Comparison of ENCODE assay signal across 8 cellular contexts in genomic region chr1:53947172-53947835, GRCh38. TPM values are rescaled to one million over a fixed set of nuclear protein-coding genes. Genes with fewer than 3 reads are reported as not detected.
DNase-seq lines count a peak whose midpoint lies in the region; ATAC-seq, FAIRE-seq and TF ChIP-seq lines count a peak whose summit lies in the region.

No MANE protein-coding gene starts in this region.

- FAIRE-seq in A549 (lab: Jason Lieb, UNC) = no peak

- BruUV-seq in MCF 10A (replicated peaks; lab: Mats Ljungman, UMichigan) = no TSS peak

- no peaks in the 10 kb centered on the region for H3K27me3 Mint-ChIP-seq in MCF 10A (ENCODE audit: insufficient read depth, unreplicated experiment)

- peak overlapping the region; percentile 93 to 96 for H3K27ac ChIP-seq in A549
- no peak overlapping the region for H3K27ac ChIP-seq in HUES48 (ENCODE audit: low read depth, low read length)
- H3K27ac ChIP-seq in mucosa of rectum (ENCODE audit: low read depth in 2 of 2, low read length in 2 of 2) = no peak overlapping the region

- peak overlapping the region; percentile 72 for H3K4me3 ChIP-seq in A549
- peak overlapping the region; percentile 87 for H3K4me3 ChIP-seq in HUES48 (ENCODE audit: low read depth, low read length)
- H3K4me3 ChIP-seq in mucosa of rectum (ENCODE audit: low read length in 2 of 2) = peak overlapping the region; percentile 72 to 81

- DNase-seq in A549 (ENCODE audit: low read depth in 1 of 2, low spot score in 1 of 2) (no peak), MCF 10A (ENCODE audit: unreplicated experiment) (no peak), NCI-H774 (lab: John Stamatoyannopoulos, UW) (no peak), left lobe of liver (ENCODE audit: low spot score) (no peak), sciatic nerve (ENCODE audit: low spot score) (no peak)

- no peak for TF ChIP-seq POLR2A in A549 (IDR thresholded peaks at IDR 0.05; ENCODE audit: low read length)

- POLR2A ChIA-PET in A549 (lab: Yijun Ruan, JAX) = no interaction called here
- POLR2A ChIA-PET in MCF 10A (lab: Yijun Ruan, JAX) = interaction anchor here (0.7 to 2.0 kb wide), 5 partner anchors 9 to 105 kb away, joined by 4 to 17 read pairs (median 6); partner anchors contain the start of genes TMEM59 and YIPF1

- H3K36me3 ChIP-seq in HUES48 (ENCODE audit: control insufficient read depth, insufficient read depth, low read length) (peaks cover 15% of the 10 kb centered on the region), mucosa of rectum (ENCODE audit: control insufficient read depth in 2 of 2, insufficient read depth in 2 of 2, low read length in 2 of 2) (peaks cover 4 to 6% of the 10 kb centered on the region in 2 donors)

- H3K9me3 ChIP-seq in A549 (no peaks in the 10 kb centered on the region), HUES48 (ENCODE audit: control insufficient read depth, insufficient read depth, low read length) (no peaks in the 10 kb centered on the region), mucosa of rectum (ENCODE audit: control insufficient read depth in 2 of 2, low read length in 2 of 2) (no peaks in the 10 kb centered on the region)

- CTCF ChIA-PET in A549 (lab: Yijun Ruan, JAX) = interaction anchor here (0.6 to 5.6 kb wide), 7 partner anchors 9 to 87 kb away, joined by 3 to 45 read pairs (median 20); partner anchors contain the start of gene DIO1
- CTCF ChIA-PET in MCF 10A (lab: Yijun Ruan, JAX) = interaction anchor here (0.6 to 5.9 kb wide), 14 partner anchors 9 to 1179 kb away, joined by 3 to 59 read pairs (median 4); no protein-coding TSS in a partner anchor

- H3K27me3 ChIP-seq in HUES48 (ENCODE audit: control insufficient read depth, insufficient read depth, low read length) = no peaks in the 10 kb centered on the region
- H3K27me3 ChIP-seq in mucosa of rectum (ENCODE audit: control insufficient read depth in 2 of 2, insufficient read depth in 2 of 2, low read length in 2 of 2) = no peaks in the 10 kb centered on the region

- no peak for TF ChIP-seq EP300 in A549 (IDR thresholded peaks at IDR 0.05)

- WGBS in A549 (ENCODE audit: missing lambda C conversion rate) = 57% methylated on average over 6 of the region's 6 CpGs

- peaks cover 36% of the 10 kb centered on the region for H3K4me1 Mint-ChIP-seq in MCF 10A (ENCODE audit: insufficient read depth, unreplicated experiment)

- ATAC-seq in A549 (no peak), HG02642 (IDR thresholded peaks at IDR 0.05; ENCODE audit: poor library complexity, unreplicated experiment) (no peak), left lobe of liver (no peak), sciatic nerve (no peak)

- H3K27ac Mint-ChIP-seq in MCF 10A (ENCODE audit: low read depth, unreplicated experiment) = peak overlapping the region; percentile 75

- H3K9ac ChIP-seq in HUES48 (ENCODE audit: low read depth, low read length) (no peak overlapping the region), mucosa of rectum (ENCODE audit: low read depth in 1 of 2, low read length in 2 of 2) (no peak overlapping the region)

- peak overlapping the region; percentile 85 for H3K4me3 Mint-ChIP-seq in MCF 10A (ENCODE audit: unreplicated experiment)

- H3K4me2 ChIP-seq in A549 = peak overlapping the region; percentile 95

- intact Hi-C loops in MCF 10A (cut with micrococcal nuclease) = no loop called here
- intact Hi-C loops in sciatic nerve (cut with DNase I) = no loop called here

- H3K4me1 ChIP-seq in A549 (peaks cover 9% of the 10 kb centered on the region; the same call in 2 of the 3 replicates), HUES48 (ENCODE audit: control insufficient read depth, insufficient read depth, low read length) (peaks cover 26% of the 10 kb centered on the region), mucosa of rectum (ENCODE audit: control insufficient read depth in 2 of 2, insufficient read depth in 2 of 2, low read length in 2 of 2) (peaks cover 6 to 8% of the 10 kb centered on the region in 2 donors)

- TF ChIP-seq RAD21 in A549 (conservative IDR thresholded peaks at IDR 0.05 in 1 of 2, IDR thresholded peaks at IDR 0.05 in 1 of 2) = no peak

- no peak for TF ChIP-seq CTCF in A549 (IDR thresholded peaks at IDR 0.05)
- no peak for TF ChIP-seq CTCF in MCF 10A (IDR thresholded peaks at IDR 0.05; ENCODE audit: unreplicated experiment)

- peaks cover 19% of the 10 kb centered on the region for H3K36me3 Mint-ChIP-seq in MCF 10A (ENCODE audit: insufficient read depth, unreplicated experiment)

- no peaks in the 10 kb centered on the region for H3K9me3 Mint-ChIP-seq in MCF 10A (ENCODE audit: unreplicated experiment)

TF ChIP-seq in A549, 52 proteins besides CTCF, POLR2A, EP300 and RAD21 (continues in another document):
- TF ChIP-seq HOXB13 (CRISPR knock-in tag; IDR thresholded peaks at IDR 0.05; ENCODE audit: low read depth) (no peak), BHLHE40 (IDR thresholded peaks at IDR 0.05; ENCODE audit: low read depth, low read length) (no peak), CBX2 (IDR thresholded peaks at IDR 0.05; ENCODE audit: borderline replicate concordance, low read depth) (no peak), MAX (IDR thresholded peaks at IDR 0.05) (no peak), EHMT2 (IDR thresholded peaks at IDR 0.05; ENCODE audit: low read depth) (no peak), ESRRA (IDR thresholded peaks at IDR 0.05; ENCODE audit: borderline replicate concordance, low read length) (no peak), RNF2 (IDR thresholded peaks at IDR 0.05; ENCODE audit: borderline replicate concordance, low read depth) (no peak), MAFK (IDR thresholded peaks at IDR 0.05; ENCODE audit: partially characterized antibody) (no peak), SMC3 (IDR thresholded peaks at IDR 0.05) (no peak), ELK1 (IDR thresholded peaks at IDR 0.05; ENCODE audit: low read depth, low read length) (no peak), GATA3 (IDR thresholded peaks at IDR 0.05; ENCODE audit: borderline replicate concordance) (no peak), JUN (IDR thresholded peaks at IDR 0.05) (no peak), MAZ (IDR thresholded peaks at IDR 0.05; ENCODE audit: borderline replicate concordance, low read depth, low read length) (no peak), HDAC2 (IDR thresholded peaks at IDR 0.05) (no peak), ATOH8 (CRISPR knock-in tag; IDR thresholded peaks at IDR 0.05; ENCODE audit: low read depth) (no peak), ZNF302 (CRISPR knock-in tag; IDR thresholded peaks at IDR 0.05) (no peak)
- TF ChIP-seq, protein P1, sequence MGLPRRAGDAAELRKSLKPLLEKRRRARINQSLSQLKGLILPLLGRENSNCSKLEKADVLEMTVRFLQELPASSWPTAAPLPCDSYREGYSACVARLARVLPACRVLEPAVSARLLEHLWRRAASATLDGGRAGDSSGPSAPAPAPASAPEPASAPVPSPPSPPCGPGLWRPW (IDR thresholded peaks at IDR 0.05) = no peak

RNA-seq across cellular contexts. Expression of gene LRRC42, which starts 1.2 kb away (rescaled TPM):
- polyA plus RNA-seq in A549 (2011; rRNA removed) (35.1 TPM in 2 replicates), A549 (2017; fragmentation: RNase III; extraction: RNeasy Plus Mini Kit Qiagen cat#74134 plus additional on column Dnase treatment) (27.6 to 31.5 TPM (median 29.7 TPM) in 3 replicates)
- 19.0 and 21.7 TPM in 2 replicates for polyA plus RNA-seq in A549 (2012; cell fraction: cytosol; rRNA removed)
- 12.8 and 13.7 TPM in 2 replicates for polyA plus RNA-seq in A549 (2012; cell fraction: nucleus; rRNA removed)
- 18.7 and 21.6 TPM in 2 replicates for polyA minus RNA-seq in A549 (2011; rRNA and poly(A)+ RNA removed)
- total RNA-seq in MCF 10A (2022) (39.1 and 41.2 TPM in 2 replicates), left lobe of liver (10.5 TPM), sciatic nerve (26.9 TPM)

RNA-seq across cellular contexts. Expression of gene IFT25, which starts 1.8 kb away (rescaled TPM):
- polyA plus RNA-seq in A549 (2011; rRNA removed) (37.0 and 49.4 TPM in 2 replicates), A549 (2017; fragmentation: RNase III; extraction: RNeasy Plus Mini Kit Qiagen cat#74134 plus additional on column Dnase treatment) (39.0 to 41.4 TPM (median 41.3 TPM) in 3 replicates)
- polyA plus RNA-seq in A549 (2012; cell fraction: cytosol; rRNA removed) = 17.0 and 20.0 TPM in 2 replicates
- polyA plus RNA-seq in A549 (2012; cell fraction: nucleus; rRNA removed) = 4.9 and 7.7 TPM in 2 replicates
- 2.5 and 2.8 TPM in 2 replicates for polyA minus RNA-seq in A549 (2011; rRNA and poly(A)+ RNA removed)
- total RNA-seq in MCF 10A (2022) (20.6 and 22.3 TPM in 2 replicates), left lobe of liver (14.4 TPM), sciatic nerve (33.5 TPM)

RNA-seq across cellular contexts. Expression of gene DIO1, which starts 53.3 kb away (rescaled TPM):
- polyA plus RNA-seq in A549 (2011; rRNA removed) (0.13 TPM in 1 of 2 replicates, not detected in the other), A549 (2017; fragmentation: RNase III; extraction: RNeasy Plus Mini Kit Qiagen cat#74134 plus additional on column Dnase treatment) (not detected in 3 replicates)
- not detected in 2 replicates for polyA plus RNA-seq in A549 (2012; cell fraction: cytosol; rRNA removed)
- not detected in 2 replicates for polyA plus RNA-seq in A549 (2012; cell fraction: nucleus; rRNA removed)
- polyA minus RNA-seq in A549 (2011; rRNA and poly(A)+ RNA removed) = not detected in 2 replicates
- total RNA-seq in MCF 10A (2022) (not detected in 2 replicates), left lobe of liver (39.4 TPM), sciatic nerve (not detected)

RNA-seq across cellular contexts. Expression of gene YIPF1, which starts 57.7 kb away (rescaled TPM):
- polyA plus RNA-seq in A549 (2011; rRNA removed) (30.1 and 34.6 TPM in 2 replicates), A549 (2017; fragmentation: RNase III; extraction: RNeasy Plus Mini Kit Qiagen cat#74134 plus additional on column Dnase treatment) (12.7 to 15.4 TPM (median 15.4 TPM) in 3 replicates)
- 9.2 and 11.3 TPM in 2 replicates for polyA plus RNA-seq in A549 (2012; cell fraction: cytosol; rRNA removed)
- polyA plus RNA-seq in A549 (2012; cell fraction: nucleus; rRNA removed) = 6.6 and 9.2 TPM in 2 replicates
- polyA minus RNA-seq in A549 (2011; rRNA and poly(A)+ RNA removed) = 14.3 and 16.6 TPM in 2 replicates
- total RNA-seq in MCF 10A (2022) (15.8 and 20.1 TPM in 2 replicates), left lobe of liver (18.3 TPM), sciatic nerve (16.6 TPM)

Comparison
In these comparisons a context has a peak if more than half of its experiments do, and no peak if none do; other contexts are left out.
1. H3K27ac ChIP-seq: peak in A549 (2 of 2); none in HUES48 (single experiment) and mucosa of rectum (0 of 2).
2. RNA of gene DIO1, which starts 53.3 kb away (total RNA-seq): 39.4 TPM in left lobe of liver (single experiment); not detected in MCF 10A and not detected in sciatic nerve (single experiment); every median in the first group is over 10 times any median in the second.
3. Peak in every context shown above with its lines, with median percentiles within 50 percentile points of each other: H3K4me3 ChIP-seq.